24 cellular contexts compared by ENCODE assay signal in genomic region chr22:29277927-29278326, GRCh38. TPM values are rescaled to one million over a fixed set of nuclear protein-coding genes. Genes with fewer than 3 reads are reported as not detected.
A peak's percentile ranks its signal among the peaks of the same experiment; 100 is the strongest.
DNase-seq lines count a peak whose midpoint lies in the region; FAIRE-seq and TF ChIP-seq lines count a peak whose summit lies in the region.
"Had no signal": no experiment of that assay in that cellular context is flagged by ENCODE, and none has a peak within 500 bp of the region (broad histone marks: within the 10 kb centered on the region; RNA-seq: fewer than 3 reads in every experiment).

No MANE protein-coding gene starts in this region.

- H3K4me1 Mint-ChIP-seq in progenitor cell of endocrine pancreas (ENCODE audit: low read depth), result peaks cover 27% of the 10 kb centered on the region

- peak overlapping the region; percentile 34; the same call in 1 of the 2 replicates for H3K27ac ChIP-seq in SK-N-MC
- H3K27ac ChIP-seq: hepatocyte, left ventricle myocardium inferior, parathyroid adenoma, upper lobe of right lung had no signal

- H3K4me3 Mint-ChIP-seq in progenitor cell of endocrine pancreas (ENCODE audit: low read depth), result no peak overlapping the region
- H3K4me3 Mint-ChIP-seq: immature natural killer cell; naive thymus-derived CD8-positive, alpha-beta T cell had no signal

- no peak overlapping the region for H3K4me3 ChIP-seq in SK-N-MC
- H3K4me3 ChIP-seq: adrenal gland, hepatocyte, left ventricle myocardium inferior, upper lobe of right lung had no signal

- no peaks in the 10 kb centered on the region for H3K9me3 Mint-ChIP-seq in progenitor cell of endocrine pancreas (ENCODE audit: low read depth)
- H3K9me3 Mint-ChIP-seq: activated T-helper 2 cell treated with anti-CD3 and anti-CD28 coated beads, Interferon-gamma antibody, Interleukin-2, Interleukin-4, amounts not matched to agents 10 μg/mL and 5 μg/mL and 100 μg/mL, durations not matched to agents 14 hours and 24 hours and 36 hours; immature natural killer cell; naive thymus-derived CD8-positive, alpha-beta T cell had no signal

- no peaks in the 10 kb centered on the region for H3K9me3 ChIP-seq in SK-N-MC (ENCODE audit: low read depth, low read length)
- H3K9me3 ChIP-seq: adrenal gland, left ventricle myocardium inferior, upper lobe of right lung had no signal

- H3K27ac Mint-ChIP-seq in progenitor cell of endocrine pancreas, result peak overlapping the region; percentile 78
- H3K27ac Mint-ChIP-seq: activated T-helper 2 cell treated with anti-CD3 and anti-CD28 coated beads, Interferon-gamma antibody, Interleukin-2, Interleukin-4, amounts not matched to agents 10 μg/mL and 5 μg/mL and 100 μg/mL, durations not matched to agents 14 hours and 24 hours and 36 hours had no signal

- peaks cover 68% of the 10 kb centered on the region for H3K36me3 Mint-ChIP-seq in progenitor cell of endocrine pancreas (ENCODE audit: insufficient read depth)

- peaks cover 99% of the 10 kb centered on the region for H3K36me3 ChIP-seq in SK-N-MC (ENCODE audit: insufficient read depth, low read length)

- no peak for FAIRE-seq in D721Med (lab: Jason Lieb, UNC)
- FAIRE-seq: frontal cortex had no signal

- TF ChIP-seq CTCF in progenitor cell of endocrine pancreas (IDR thresholded peaks at IDR 0.05; ENCODE audit: unreplicated experiment), result no peak
- no peak for TF ChIP-seq CTCF in D721Med (IDR thresholded peaks at IDR 0.05; ENCODE audit: insufficient read depth, missing control alignments)

- peak; percentile 53 for DNase-seq in activated effector memory CD4-positive, alpha-beta T cell treated with anti-CD3 and anti-CD28 coated beads, Interleukin-2, amount 50 U/mL, for 16 hours
- DNase-seq in activated effector memory CD4-positive, alpha-beta T cell treated with Interleukin-2 at 50 U/mL for 16 hours, result no peak
- DNase-seq in SK-N-MC (ENCODE audit: low read depth, low spot score) (no peak), progenitor cell of endocrine pancreas (ENCODE audit: low spot score, unreplicated experiment) (no peak), OCI-M1 (lab: John Stamatoyannopoulos, UW) (no peak), D721Med (ENCODE audit: insufficient read length, low spot score) (no peak)
- DNase-seq: activated CD4-positive, CD25-positive, alpha-beta regulatory T cell treated with anti-CD3 and anti-CD28 coated beads, Interleukin-2, amount 50 U/mL, for 72 hours; Calu3; effector CD8-positive, alpha-beta T cell; EL; immature natural killer cell; left ventricle myocardium inferior; naive thymus-derived CD8-positive, alpha-beta T cell; NCI-H1105 treated with DMSO at 0.1 percent for 48 hours; NCI-H2107; SHP77 treated with DMSO at 0.1 percent for 48 hours; upper lobe of right lung had no signal

- no peak overlapping the region for H3K9ac ChIP-seq in SK-N-MC (ENCODE audit: insufficient read length)
- H3K9ac ChIP-seq: parathyroid adenoma had no signal

- no peaks in the 10 kb centered on the region for H3K27me3 Mint-ChIP-seq in progenitor cell of endocrine pancreas
- H3K27me3 Mint-ChIP-seq: naive thymus-derived CD8-positive, alpha-beta T cell had no signal

RNA-seq across cellular contexts. Expression of gene EWSR1, which starts 9.9 kb away (rescaled TPM):
- total RNA-seq in progenitor cell of endocrine pancreas, result 442 and 443 TPM in 2 replicates

RNA-seq across cellular contexts. Expression of gene RHBDD3, which starts 10.1 kb away (rescaled TPM):
- 65.1 and 66.4 TPM in 2 replicates for total RNA-seq in progenitor cell of endocrine pancreas

RNA-seq across cellular contexts. Expression of gene GAS2L1, which starts 28.5 kb away (rescaled TPM):
- 10.6 and 11.5 TPM in 2 replicates for total RNA-seq in progenitor cell of endocrine pancreas
- total RNA-seq: naive thymus-derived CD8-positive, alpha-beta T cell had no signal

RNA-seq across cellular contexts. Expression of gene RASL10A, which starts 37.6 kb away (rescaled TPM):
- total RNA-seq in progenitor cell of endocrine pancreas, result 0.31 and 1.2 TPM in 2 replicates
- total RNA-seq: H4, NCI-H460 had no signal
